In the genomic region with DNA sequence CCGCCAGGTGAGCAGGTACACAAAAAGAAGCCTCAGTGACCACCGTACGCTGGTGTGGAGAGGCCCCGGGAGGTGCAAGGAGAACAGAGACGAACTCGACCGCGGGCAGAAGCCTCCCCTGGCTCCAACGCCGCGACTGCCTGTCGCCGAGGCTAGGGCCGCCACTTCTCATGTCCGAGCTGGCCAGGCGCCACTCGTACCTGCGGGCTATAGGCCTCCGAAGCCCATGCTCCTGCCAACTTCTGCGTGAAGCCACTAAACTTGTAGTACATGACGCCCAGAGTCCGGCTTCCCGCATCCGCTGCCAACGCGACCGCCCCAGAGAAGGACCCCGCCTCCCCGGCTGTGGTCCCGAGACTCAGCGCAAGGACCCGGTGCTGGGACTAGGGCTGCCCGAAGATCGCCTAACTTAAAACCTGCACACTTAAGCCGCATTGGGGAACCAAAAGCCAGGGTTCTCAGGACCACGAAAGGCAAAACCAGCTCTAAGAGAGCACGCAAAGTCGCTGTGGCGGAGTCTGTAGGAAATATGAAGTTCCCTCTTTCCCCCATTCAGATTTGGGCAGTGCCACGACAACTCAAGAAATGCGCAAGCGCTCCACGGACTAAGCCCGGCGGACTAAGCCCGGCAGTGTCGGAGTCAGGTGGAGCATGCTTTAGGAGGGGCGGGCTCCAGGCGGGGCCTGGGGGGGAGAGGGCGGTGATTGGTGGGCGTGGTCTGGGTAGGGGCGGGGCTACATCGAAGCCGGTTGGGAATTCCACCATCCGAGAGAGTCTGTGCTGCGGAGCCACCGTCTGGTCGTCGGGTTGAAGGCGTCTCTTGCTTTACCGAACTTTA, we compare ENCODE assay signal across 1 cellular context.
TF ChIP-seq lines count a peak whose summit lies in the region.

COX7A2L (minus strand) TSS at position 328 of the 838 bp plus-strand sequence; CDS start at position 272, 56 bp downstream.

TF ChIP-seq in K562, 482 proteins besides CTCF, POLR2A, EP300 and RAD21 (continued from another document and continues in another):
- peak; percentile 49 for TF ChIP-seq NEUROD1 (IDR thresholded peaks at IDR 0.05; ENCODE audit: borderline replicate concordance, low read depth, low read length, partially characterized antibody)
- TF ChIP-seq ATF2 (CRISPR knock-in tag; IDR thresholded peaks at IDR 0.05) = no peak
- peak in 1 of 2 experiments; percentile 62; a peak in 2 of 4 replicates for TF ChIP-seq TEAD1 (CRISPR knock-in tag; IDR thresholded peaks at IDR 0.05)
- TF ChIP-seq, protein P1, sequence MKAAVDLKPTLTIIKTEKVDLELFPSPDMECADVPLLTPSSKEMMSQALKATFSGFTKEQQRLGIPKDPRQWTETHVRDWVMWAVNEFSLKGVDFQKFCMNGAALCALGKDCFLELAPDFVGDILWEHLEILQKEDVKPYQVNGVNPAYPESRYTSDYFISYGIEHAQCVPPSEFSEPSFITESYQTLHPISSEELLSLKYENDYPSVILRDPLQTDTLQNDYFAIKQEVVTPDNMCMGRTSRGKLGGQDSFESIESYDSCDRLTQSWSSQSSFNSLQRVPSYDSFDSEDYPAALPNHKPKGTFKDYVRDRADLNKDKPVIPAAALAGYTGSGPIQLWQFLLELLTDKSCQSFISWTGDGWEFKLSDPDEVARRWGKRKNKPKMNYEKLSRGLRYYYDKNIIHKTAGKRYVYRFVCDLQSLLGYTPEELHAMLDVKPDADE (conservative IDR thresholded peaks at IDR 0.05; ENCODE audit: control insufficient read depth, low read depth, low read length) = peak; percentile 45; the same call in 1 of the 2 replicates
- TF ChIP-seq ZNF444 (CRISPR knock-in tag; IDR thresholded peaks at IDR 0.05) = no peak
- TF ChIP-seq MEIS2 (IDR thresholded peaks at IDR 0.05; ENCODE audit: partially characterized antibody) = peak; percentile 39
- peak; percentile 23 for TF ChIP-seq KDM5B (IDR thresholded peaks at IDR 0.05; ENCODE audit: insufficient replicate concordance, low read depth, low read length)
- no peak for TF ChIP-seq TFAM (CRISPR knock-in tag; conservative IDR thresholded peaks at IDR 0.05)
- TF ChIP-seq HNRNPUL1 (IDR thresholded peaks at IDR 0.05; ENCODE audit: low read length) = no peak
- TF ChIP-seq TFE3 (CRISPR knock-in tag; IDR thresholded peaks at IDR 0.05) = 0 out of 2 replicates have a peak, but pooled peaks have one; percentile 7
- TF ChIP-seq POLR2H (tag; IDR thresholded peaks at IDR 0.05; ENCODE audit: low read depth) = no peak; the same call in 1 of the 2 replicates
- no peak; the same call in none of the 2 replicates for TF ChIP-seq NKRF (IDR thresholded peaks at IDR 0.05; ENCODE audit: borderline replicate concordance)
- peak; percentile 33; the same call in 1 of the 2 replicates for TF ChIP-seq DPF2 (IDR thresholded peaks at IDR 0.05)
- TF ChIP-seq, protein P2, sequence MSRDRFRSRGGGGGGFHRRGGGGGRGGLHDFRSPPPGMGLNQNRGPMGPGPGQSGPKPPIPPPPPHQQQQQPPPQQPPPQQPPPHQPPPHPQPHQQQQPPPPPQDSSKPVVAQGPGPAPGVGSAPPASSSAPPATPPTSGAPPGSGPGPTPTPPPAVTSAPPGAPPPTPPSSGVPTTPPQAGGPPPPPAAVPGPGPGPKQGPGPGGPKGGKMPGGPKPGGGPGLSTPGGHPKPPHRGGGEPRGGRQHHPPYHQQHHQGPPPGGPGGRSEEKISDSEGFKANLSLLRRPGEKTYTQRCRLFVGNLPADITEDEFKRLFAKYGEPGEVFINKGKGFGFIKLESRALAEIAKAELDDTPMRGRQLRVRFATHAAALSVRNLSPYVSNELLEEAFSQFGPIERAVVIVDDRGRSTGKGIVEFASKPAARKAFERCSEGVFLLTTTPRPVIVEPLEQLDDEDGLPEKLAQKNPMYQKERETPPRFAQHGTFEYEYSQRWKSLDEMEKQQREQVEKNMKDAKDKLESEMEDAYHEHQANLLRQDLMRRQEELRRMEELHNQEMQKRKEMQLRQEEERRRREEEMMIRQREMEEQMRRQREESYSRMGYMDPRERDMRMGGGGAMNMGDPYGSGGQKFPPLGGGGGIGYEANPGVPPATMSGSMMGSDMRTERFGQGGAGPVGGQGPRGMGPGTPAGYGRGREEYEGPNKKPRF (IDR thresholded peaks at IDR 0.05; ENCODE audit: low read depth, low read length) = no peak
- no peak for TF ChIP-seq SAFB (IDR thresholded peaks at IDR 0.05; ENCODE audit: borderline replicate concordance, low read depth, low read length)
- TF ChIP-seq USF2 (CRISPR knock-in tag; IDR thresholded peaks at IDR 0.05) = peak; percentile 73
- no peak for TF ChIP-seq CEBPG (CRISPR knock-in tag; IDR thresholded peaks at IDR 0.05)
- TF ChIP-seq CEBPG (tag; conservative IDR thresholded peaks at IDR 0.05 in 1 of 2, IDR thresholded peaks at IDR 0.05 in 1 of 2) = no peak
- TF ChIP-seq TEAD2 (tag; IDR thresholded peaks at IDR 0.05) = no peak
- TF ChIP-seq L3MBTL2 (IDR thresholded peaks at IDR 0.05) = peak; percentile 27
- TF ChIP-seq CBFB (CRISPR knock-in tag; IDR thresholded peaks at IDR 0.05) = peak; percentile 83; the same call in 1 of the 2 replicates
- no peak for TF ChIP-seq KAT8 (IDR thresholded peaks at IDR 0.05; ENCODE audit: low read depth)
- no peak for TF ChIP-seq ZNF518B (CRISPR knock-in tag; IDR thresholded peaks at IDR 0.05)
- TF ChIP-seq FOXJ2 (tag; IDR thresholded peaks at IDR 0.05) = peak; percentile 67; the same call in 1 of the 2 replicates
- no peak for TF ChIP-seq ZNF644 (tag; IDR thresholded peaks at IDR 0.05; ENCODE audit: low read depth)
- TF ChIP-seq HBP1 (CRISPR knock-in tag; IDR thresholded peaks at IDR 0.05) = no peak
- peak; percentile 68 for TF ChIP-seq RBM22 (IDR thresholded peaks at IDR 0.05; ENCODE audit: low read depth, low read length, poor library complexity, severe bottlenecking)
- TF ChIP-seq SIRT6 (IDR thresholded peaks at IDR 0.05; ENCODE audit: low read depth, low read length) = no peak
- peak; percentile 32; the same call in 1 of the 2 replicates for TF ChIP-seq KLF13 (tag; IDR thresholded peaks at IDR 0.05; ENCODE audit: borderline replicate concordance, low read depth)
- TF ChIP-seq CC2D1A (IDR thresholded peaks at IDR 0.05) = no peak
- no peak for TF ChIP-seq EWSR1 (IDR thresholded peaks at IDR 0.05; ENCODE audit: borderline replicate concordance, low read depth, partially characterized antibody)
- no peak for TF ChIP-seq ZNF354B (CRISPR knock-in tag; IDR thresholded peaks at IDR 0.05)
- peak; percentile 91 for TF ChIP-seq C11orf30 (IDR thresholded peaks at IDR 0.05; ENCODE audit: low read depth)
- TF ChIP-seq PATZ1 (CRISPR knock-in tag; IDR thresholded peaks at IDR 0.05; ENCODE audit: borderline replicate concordance) = no peak
- TF ChIP-seq YY1 (IDR thresholded peaks at IDR 0.05; ENCODE audit: borderline replicate concordance in 1 of 3, control insufficient read depth in 1 of 3, extremely low read depth in 1 of 3, insufficient read depth in 3 of 3, insufficient read length in 1 of 3, insufficient replicate concordance in 2 of 3, low read depth in 1 of 3, low read length in 2 of 3) = peak in 2 of 3 experiments; percentile 39 to 43
- no peak for TF ChIP-seq ZSCAN29 (IDR thresholded peaks at IDR 0.05)
- TF ChIP-seq SIN3B (IDR thresholded peaks at IDR 0.05; ENCODE audit: low read depth) = peak; percentile 86
- TF ChIP-seq CHD1 (IDR thresholded peaks at IDR 0.05; ENCODE audit: low read length) = no peak
- TF ChIP-seq ZFX (CRISPR knock-in tag; IDR thresholded peaks at IDR 0.05) = peak; percentile 63
- TF ChIP-seq DIDO1 (tag; IDR thresholded peaks at IDR 0.05; ENCODE audit: low read depth) = peak; percentile 48; the same call in 1 of the 2 replicates
